Comparison of ENCODE assay signal across 22 cellular contexts in the genomic region with DNA sequence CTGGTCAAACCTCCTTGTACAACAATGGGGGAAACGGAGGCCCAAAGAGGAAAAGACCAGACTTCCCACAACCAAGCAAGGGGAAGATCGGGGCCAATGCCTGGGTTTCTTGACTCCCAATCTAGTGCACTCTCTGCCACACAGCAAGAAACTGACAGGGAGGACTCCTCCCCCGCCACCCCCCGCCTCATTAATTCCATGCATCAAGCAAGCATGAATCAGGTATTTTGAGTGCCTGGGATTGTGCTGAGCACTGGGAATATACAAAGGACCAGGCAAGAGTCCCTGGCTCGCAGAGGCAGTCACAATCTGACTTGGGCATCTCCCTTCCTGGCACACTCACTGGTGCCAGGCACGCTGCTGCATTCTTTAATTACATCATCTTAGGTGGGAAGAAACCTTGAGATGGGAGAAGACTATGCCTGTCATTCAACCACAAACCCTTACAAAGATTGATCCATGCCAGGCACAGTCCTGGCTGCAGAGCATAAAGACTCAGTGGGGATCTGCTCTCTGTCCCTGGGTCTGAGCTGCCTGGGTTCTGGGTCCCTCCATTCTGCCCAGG. TPM values are rescaled to one million over a fixed set of nuclear protein-coding genes. Genes with fewer than 3 reads are reported as not detected.
"Had no signal": no experiment of that assay in that cellular context is flagged by ENCODE, and none has a peak within 500 bp of the region (broad histone marks: within the 10 kb centered on the region; RNA-seq: fewer than 3 reads in every experiment).

No MANE protein-coding gene starts in this region.

- H3K4me1 ChIP-seq: SJCRH30 had no signal

- H3K4me3 ChIP-seq: PC-9, Peyer's patch, SJCRH30 had no signal

- H3K27ac ChIP-seq: PC-9, Peyer's patch, SJCRH30 had no signal

- DNase-seq: IMR-90; Karpas-422; KG1; MM.1S; NCI-H1436; NCI-H187; NCI-H2029; NCI-H2081 treated with DMSO at 0.1 percent for 48 hours; NCI-H2171; NCI-H345; NCI-H446 treated with DMSO at 0.1 percent for 48 hours; NCI-H510A treated with DMSO at 0.1 percent for 48 hours; NCI-H526; NCI-H82; NK-92 treated with Interleukin-12 subunit alpha and Interleukin-12 subunit beta, amount 100 ng/mL, for 24 hours; PC-9; Peyer's patch; SJCRH30 had no signal

- H3K36me3 ChIP-seq: Peyer's patch, SJCRH30 had no signal

- H3K4me2 ChIP-seq: PC-9 had no signal

- H3K27me3 ChIP-seq: Peyer's patch, SJCRH30 had no signal

- H2AFZ ChIP-seq: PC-9 had no signal

- H3K9me3 ChIP-seq: Peyer's patch, SJCRH30 had no signal

RNA-seq across cellular contexts. Expression of a gene that starts 55.4 kb away (rescaled TPM):
- total RNA-seq: HepG2, HT1080, OCI-LY7, Right ventricle myocardium inferior, SJCRH30 had no signal
- polyA plus RNA-seq: HepG2 had no signal
